Comparison of ENCODE assay signal across 13 cellular contexts in genomic region chr13:100128373-100128772, GRCh38. TPM values are rescaled to one million over a fixed set of nuclear protein-coding genes. Genes with fewer than 3 reads are reported as not detected.
DNase-seq lines count a peak whose midpoint lies in the region; ATAC-seq, FAIRE-seq and TF ChIP-seq lines count a peak whose summit lies in the region.
"Had no signal": no experiment of that assay in that cellular context is flagged by ENCODE, and none has a peak within 500 bp of the region (broad histone marks: within the 10 kb centered on the region; RNA-seq: fewer than 3 reads in every experiment).

No MANE protein-coding gene starts in this region.

- H2AFZ ChIP-seq in hepatocyte: no peak overlapping the region

- H3K79me2 ChIP-seq in hepatocyte: no peaks in the 10 kb centered on the region

- ATAC-seq in lower lobe of right lung: no peak

- CTCF ChIA-PET in AG04450 (lab: Charles Lee): interaction anchor here (0.5 kb wide), 1 partner anchor 107 kb away, joined by 3 read pairs; no protein-coding TSS in a partner anchor

- H3K27me3 ChIP-seq in AG04450 (ENCODE audit: control insufficient read depth, insufficient read depth, low read length) (no peaks in the 10 kb centered on the region), hepatocyte (no peaks in the 10 kb centered on the region), lower lobe of right lung (ENCODE audit: low read depth) (no peaks in the 10 kb centered on the region)
- H3K27me3 ChIP-seq: Peyer's patch had no signal

- WGBS in hepatocyte (ENCODE audit: low lambda C conversion rate, missing lambda C conversion rate): 94% methylated on average over 3 of the region's 3 CpGs

- no peak for FAIRE-seq in RCC 7860 (lab: Jason Lieb, UNC)

- H3K36me3 ChIP-seq in hepatocyte (replicated peaks; ENCODE audit: insufficient read depth, low read depth): no peaks in the 10 kb centered on the region
- no peaks in the 10 kb centered on the region for H3K36me3 ChIP-seq in lower lobe of right lung
- H3K36me3 ChIP-seq: Peyer's patch, prostate gland had no signal

- TF ChIP-seq CTCF in AG04450 (IDR thresholded peaks at IDR 0.05; ENCODE audit: low read depth, low read length): no peak
- TF ChIP-seq CTCF in hepatocyte (IDR thresholded peaks at IDR 0.05; ENCODE audit: poor library complexity): no peak
- TF ChIP-seq CTCF in lower lobe of right lung (IDR thresholded peaks at IDR 0.05): no peak

- H3K4me3 ChIP-seq in AG04450 (ENCODE audit: low read depth, low read length) (no peak overlapping the region), hepatocyte (no peak overlapping the region), lower lobe of right lung (no peak overlapping the region)
- H3K4me3 ChIP-seq: Peyer's patch, prostate gland had no signal

- H3K4me1 ChIP-seq in hepatocyte (ENCODE audit: insufficient read depth) (no peaks in the 10 kb centered on the region), lower lobe of right lung (peaks cover 12% of the 10 kb centered on the region)
- H3K4me1 ChIP-seq: prostate gland had no signal

- POLR2A ChIA-PET in AG04450 (lab: Yijun Ruan, JAX): no interaction called here

- no peak overlapping the region for H3K27ac ChIP-seq in AG04450 (ENCODE audit: low read depth, low read length)
- peak overlapping the region; percentile 55 for H3K27ac ChIP-seq in hepatocyte
- no peak overlapping the region for H3K27ac ChIP-seq in lower lobe of right lung
- H3K27ac ChIP-seq: Peyer's patch, prostate gland had no signal

- DNase-seq in AG04450 (ENCODE audit: low read depth, low spot score) (peak; percentile 60), ELR (ENCODE audit: low read depth) (peak; percentile 39), RCC 7860 (ENCODE audit: low spot score) (peak; percentile 36), hepatocyte (ENCODE audit: low spot score) (peak; percentile 36), NCI-H2227 (lab: John Stamatoyannopoulos, UW; ENCODE audit: unreplicated experiment) (no peak), lower lobe of right lung (no peak), T-helper 9 cell (no peak)
- DNase-seq: activated gamma-delta T cell, midbrain, NCI-H1694 treated with DMSO at 0.1 percent for 48 hours, Peyer's patch, trophoblast cell had no signal

- no peak overlapping the region for H3K4me2 ChIP-seq in hepatocyte

- H3K9me2 ChIP-seq in hepatocyte (replicated peaks; ENCODE audit: insufficient read depth): no peaks in the 10 kb centered on the region

- H3K9me3 ChIP-seq in AG04450 (ENCODE audit: control insufficient read depth, insufficient read depth, low read length) (no peaks in the 10 kb centered on the region), hepatocyte (ENCODE audit: low read depth) (no peaks in the 10 kb centered on the region), lower lobe of right lung (no peaks in the 10 kb centered on the region)
- H3K9me3 ChIP-seq: Peyer's patch, prostate gland had no signal

- H4K20me1 ChIP-seq in hepatocyte (ENCODE audit: insufficient read depth, poor library complexity, severe bottlenecking): no peaks in the 10 kb centered on the region

- intact Hi-C loops in lower lobe of right lung (cut with DNase I): no loop called here

RNA-seq across cellular contexts. Expression of gene PCCA, which starts 39.5 kb away (rescaled TPM):
- polyA plus RNA-seq in AG04450 (2011; rRNA removed) (15.0 and 22.6 TPM in 2 replicates), hepatocyte (23.6 and 25.7 TPM in 2 replicates)
- 20.9 and 44.4 TPM in 2 replicates for polyA minus RNA-seq in AG04450 (2011; rRNA and poly(A)+ RNA removed)
- total RNA-seq in hepatocyte (19.5 and 28.2 TPM in 2 replicates), lower lobe of right lung (37.8 TPM)

Comparison
In these comparisons a context has a peak if more than half of its experiments do, and no peak if none do; other contexts are left out.
1. DNase-seq: peak in AG04450 (single experiment), ELR (single experiment), RCC 7860 (single experiment) and hepatocyte (single experiment); none in NCI-H2227 (single experiment), lower lobe of right lung (single experiment) and T-helper 9 cell (single experiment).